In genomic region chr3:28348637-28349396, GRCh38 we compare ENCODE assay signal across 8 cellular contexts. TPM values are rescaled to one million over a fixed set of nuclear protein-coding genes. Genes with fewer than 3 reads are reported as not detected.
DNase-seq lines count a peak whose midpoint lies in the region; ATAC-seq and TF ChIP-seq lines count a peak whose summit lies in the region.

Gene AZI2, minus strand, starts transcription at chr3:28348824. Its CDS starts 8,207 bp downstream, at chr3:28340617.
Gene ZCWPW2, plus strand, starts transcription at chr3:28348721. Its CDS starts 64,348 bp downstream, at chr3:28413069.

- H3K27me3 ChIP-seq in DOHH2 (ENCODE audit: control insufficient read depth, low read length) (no peaks in the 10 kb centered on the region), Peyer's patch (no peaks in the 10 kb centered on the region)
- no peaks in the 10 kb centered on the region for H3K27me3 ChIP-seq in naive thymus-derived CD4-positive, alpha-beta T cell (ENCODE audit: control insufficient read depth in 2 of 2, insufficient read depth in 2 of 2, low read length in 2 of 2)

- CTCF ChIA-PET in naive thymus-derived CD4-positive, alpha-beta T cell (lab: Charles Lee), result interaction anchor here (0.6 to 1.8 kb wide), 3 partner anchors 13 to 644 kb away, joined by 4 to 6 read pairs (median 5); no protein-coding TSS in a partner anchor

- peak within 1 kb of the TSS; percentile 96 for H3K4me3 ChIP-seq in DOHH2 (ENCODE audit: low read length)
- peak within 1 kb of the TSS; percentile 71 to 90 (median 78) for H3K4me3 ChIP-seq in Peyer's patch
- H3K4me3 ChIP-seq in naive thymus-derived CD4-positive, alpha-beta T cell (ENCODE audit: low read length), result peak within 1 kb of the TSS; percentile 93

- H3K27ac ChIP-seq in DOHH2 (ENCODE audit: low read depth, low read length), result peak within 1 kb of the TSS; percentile 55
- peak within 1 kb of the TSS; percentile 95 for H3K27ac ChIP-seq in KOPT-K1 (ENCODE audit: low read depth, low read length, poor library complexity, severe bottlenecking)
- H3K27ac ChIP-seq in Peyer's patch, result peak within 1 kb of the TSS; percentile 93 to 96 (median 95)
- peak within 1 kb of the TSS; percentile 92 for H3K27ac ChIP-seq in naive thymus-derived CD4-positive, alpha-beta T cell (ENCODE audit: low read depth, low read length)

- peak; percentile 52 to 83 for TF ChIP-seq POLR2A in Peyer's patch (IDR thresholded peaks at IDR 0.05)

- TF ChIP-seq CTCF in DOHH2 (IDR thresholded peaks at IDR 0.05; ENCODE audit: low read depth, low read length, poor library complexity, severe bottlenecking) (peak; percentile 58), Peyer's patch (IDR thresholded peaks at IDR 0.05) (peak in 1 of 6 experiments; percentile 23)

- H3K36me3 Mint-ChIP-seq in activated T-helper 1 cell treated with anti-CD3 and anti-CD28 coated beads, Interleukin-12 subunit alpha, Interleukin-12 subunit beta, Interleukin-2, Interleukin-4 antibody, amounts not matched to agents 30 ng/mL and 10 ng/mL and 1 ng/mL, durations not matched to agents 14 hours and 24 hours and 36 hours (ENCODE audit: low read depth), result peaks cover 19% of the 10 kb centered on the region
- peaks cover 0 to 30% (median 16%) of the 10 kb centered on the region in 5 donors for H3K36me3 Mint-ChIP-seq in naive thymus-derived CD4-positive, alpha-beta T cell
- peaks cover 14 to 15% of the 10 kb centered on the region in 2 donors for H3K36me3 Mint-ChIP-seq in stimulated activated naive B cell treated with anti-CD40 and anti-IgM and Interleukin-4, amounts not matched to agents 10 μg/mL and 1 μg/mL and 100 μg/mL, for 72 hours

- H3K4me1 ChIP-seq in DOHH2 (ENCODE audit: control insufficient read depth, low read length), result peaks cover 37% of the 10 kb centered on the region
- peaks cover 0 to 30% (median 0%) of the 10 kb centered on the region in 4 donors for H3K4me1 ChIP-seq in Peyer's patch
- H3K4me1 ChIP-seq in naive thymus-derived CD4-positive, alpha-beta T cell (ENCODE audit: control insufficient read depth in 2 of 2, insufficient read depth in 2 of 2, low read length in 2 of 2), result peaks cover 35 to 39% of the 10 kb centered on the region in 2 donors

- H3K9me2 ChIP-seq in DOHH2 (replicated peaks; ENCODE audit: control insufficient read depth, low read length), result no peaks in the 10 kb centered on the region

- H3K9me3 Mint-ChIP-seq in activated T-helper 1 cell treated with anti-CD3 and anti-CD28 coated beads, Interleukin-12 subunit alpha, Interleukin-12 subunit beta, Interleukin-2, Interleukin-4 antibody, amounts not matched to agents 30 ng/mL and 10 ng/mL and 1 ng/mL, durations not matched to agents 14 hours and 24 hours and 36 hours, result peaks cover 14% of the 10 kb centered on the region
- H3K9me3 Mint-ChIP-seq in naive thymus-derived CD4-positive, alpha-beta T cell, result peaks cover 0 to 20% (median 6%) of the 10 kb centered on the region in 11 donors
- peaks cover 2 to 4% of the 10 kb centered on the region in 2 donors for H3K9me3 Mint-ChIP-seq in stimulated activated naive B cell treated with anti-CD40 and anti-IgM and Interleukin-4, amounts not matched to agents 10 μg/mL and 1 μg/mL and 100 μg/mL, for 72 hours

- peak within 1 kb of the TSS; percentile 98 for H3K4me3 Mint-ChIP-seq in activated T-helper 1 cell treated with anti-CD3 and anti-CD28 coated beads, Interleukin-12 subunit alpha, Interleukin-12 subunit beta, Interleukin-2, Interleukin-4 antibody, amounts not matched to agents 30 ng/mL and 10 ng/mL and 1 ng/mL, durations not matched to agents 14 hours and 24 hours and 36 hours
- H3K4me3 Mint-ChIP-seq in naive thymus-derived CD4-positive, alpha-beta T cell, result peak within 1 kb of the TSS; percentile 88 to 99 (median 94)
- H3K4me3 Mint-ChIP-seq in stimulated activated naive B cell treated with anti-CD40 and anti-IgM and Interleukin-4, amounts not matched to agents 10 μg/mL and 1 μg/mL and 100 μg/mL, for 72 hours, result peak within 1 kb of the TSS; percentile 97 to 98

- H3F3A ChIP-seq in DOHH2 (ENCODE audit: control insufficient read depth, insufficient read depth), result 0 out of 2 replicates have a peak, but pooled peaks cover 2% of the 10 kb centered on the region

- DNase-seq in Peyer's patch, result peak; percentile 90 to 97 (median 96)
- DNase-seq in activated T-helper 1 cell treated with anti-CD3 and anti-CD28 coated beads, Interleukin-12 subunit alpha, Interleukin-12 subunit beta, Interleukin-2, Interleukin-4 antibody, amounts not matched to agents 30 ng/mL and 10 ng/mL and 1 ng/mL, durations not matched to agents 14 hours and 24 hours and 36 hours (ENCODE audit: low spot score), result peak; percentile 90
- DNase-seq in fibroblast of gingiva (ENCODE audit: low read depth), result peak; percentile 97
- DNase-seq in naive thymus-derived CD4-positive, alpha-beta T cell, result peak; percentile 88 to 93 (median 92)
- DNase-seq in stimulated activated naive B cell treated with anti-CD40 and anti-IgM and Interleukin-4, amounts not matched to agents 10 μg/mL and 1 μg/mL and 100 μg/mL, for 72 hours, result peak; percentile 91

- H3K9me3 ChIP-seq in DOHH2 (ENCODE audit: control insufficient read depth, insufficient read depth, low read length), result no peaks in the 10 kb centered on the region
- H3K9me3 ChIP-seq in KOPT-K1 (ENCODE audit: insufficient read depth, low read length, poor library complexity, severe bottlenecking), result peaks cover 21% of the 10 kb centered on the region
- no peaks in the 10 kb centered on the region for H3K9me3 ChIP-seq in Peyer's patch
- H3K9me3 ChIP-seq in naive thymus-derived CD4-positive, alpha-beta T cell (ENCODE audit: control insufficient read depth in 2 of 3, low read length in 3 of 3), result peaks cover 0 to under 1% (median 0%) of the 10 kb centered on the region in 3 experiments

- peak within 1 kb of the TSS; percentile 98 for H3K27ac Mint-ChIP-seq in activated T-helper 1 cell treated with anti-CD3 and anti-CD28 coated beads, Interleukin-12 subunit alpha, Interleukin-12 subunit beta, Interleukin-2, Interleukin-4 antibody, amounts not matched to agents 30 ng/mL and 10 ng/mL and 1 ng/mL, durations not matched to agents 14 hours and 24 hours and 36 hours
- H3K27ac Mint-ChIP-seq in naive thymus-derived CD4-positive, alpha-beta T cell, result peak within 1 kb of the TSS; percentile 96 to 100 (median 98)
- H3K27ac Mint-ChIP-seq in stimulated activated naive B cell treated with anti-CD40 and anti-IgM and Interleukin-4, amounts not matched to agents 10 μg/mL and 1 μg/mL and 100 μg/mL, for 72 hours, result peak within 1 kb of the TSS; percentile 99

- no peaks in the 10 kb centered on the region for H4K20me1 ChIP-seq in DOHH2 (ENCODE audit: control insufficient read depth, insufficient read depth, low read depth, low read length)

- H3K4me2 ChIP-seq in DOHH2 (ENCODE audit: low read length), result peak within 1 kb of the TSS; percentile 86

- H3K27me3 Mint-ChIP-seq in activated T-helper 1 cell treated with anti-CD3 and anti-CD28 coated beads, Interleukin-12 subunit alpha, Interleukin-12 subunit beta, Interleukin-2, Interleukin-4 antibody, amounts not matched to agents 30 ng/mL and 10 ng/mL and 1 ng/mL, durations not matched to agents 14 hours and 24 hours and 36 hours (ENCODE audit: insufficient read depth), result no peaks in the 10 kb centered on the region
- H3K27me3 Mint-ChIP-seq in naive thymus-derived CD4-positive, alpha-beta T cell, result no peaks in the 10 kb centered on the region
- no peaks in the 10 kb centered on the region for H3K27me3 Mint-ChIP-seq in stimulated activated naive B cell treated with anti-CD40 and anti-IgM and Interleukin-4, amounts not matched to agents 10 μg/mL and 1 μg/mL and 100 μg/mL, for 72 hours

- peak; percentile 85 for ATAC-seq in GM21786 (IDR thresholded peaks at IDR 0.05; ENCODE audit: unreplicated experiment)
- ATAC-seq in naive thymus-derived CD4-positive, alpha-beta T cell, result peak; percentile 92
- peak; percentile 93 to 94 for ATAC-seq in stimulated activated naive B cell treated with anti-CD40 and anti-IgM and Interleukin-4, amounts not matched to agents 10 μg/mL and 1 μg/mL and 100 μg/mL, for 72 hours (replicated peaks)

- peaks cover 2% of the 10 kb centered on the region; the same call in 1 of the 2 replicates for H3K36me3 ChIP-seq in DOHH2 (ENCODE audit: control insufficient read depth, low read length)
- peaks cover 8% of the 10 kb centered on the region; the same call in 1 of the 2 replicates for H3K36me3 ChIP-seq in KOPT-K1 (ENCODE audit: insufficient read depth, low read length)
- no peaks in the 10 kb centered on the region for H3K36me3 ChIP-seq in Peyer's patch
- H3K36me3 ChIP-seq in naive thymus-derived CD4-positive, alpha-beta T cell (ENCODE audit: control insufficient read depth in 2 of 3, insufficient read depth in 3 of 3, low read length in 3 of 3), result peaks cover 0 to 5% (median 0%) of the 10 kb centered on the region in 3 experiments

- peaks cover 47% of the 10 kb centered on the region for H3K79me2 ChIP-seq in DOHH2 (ENCODE audit: control insufficient read depth, low read length)

- H3K4me1 Mint-ChIP-seq in activated T-helper 1 cell treated with anti-CD3 and anti-CD28 coated beads, Interleukin-12 subunit alpha, Interleukin-12 subunit beta, Interleukin-2, Interleukin-4 antibody, amounts not matched to agents 30 ng/mL and 10 ng/mL and 1 ng/mL, durations not matched to agents 14 hours and 24 hours and 36 hours (ENCODE audit: low read depth), result peaks cover 66% of the 10 kb centered on the region
- peaks cover 30 to 70% (median 57%) of the 10 kb centered on the region in 7 donors for H3K4me1 Mint-ChIP-seq in naive thymus-derived CD4-positive, alpha-beta T cell
- H3K4me1 Mint-ChIP-seq in stimulated activated naive B cell treated with anti-CD40 and anti-IgM and Interleukin-4, amounts not matched to agents 10 μg/mL and 1 μg/mL and 100 μg/mL, for 72 hours, result peaks cover 6 to 28% of the 10 kb centered on the region in 2 donors

- intact Hi-C loops in activated T-helper 1 cell treated with anti-CD3 and anti-CD28 coated beads, Interleukin-12 subunit alpha, Interleukin-12 subunit beta, Interleukin-2, Interleukin-4 antibody, amounts not matched to agents 30 ng/mL and 10 ng/mL and 1 ng/mL, durations not matched to agents 14 hours and 24 hours and 36 hours (cut with micrococcal nuclease), result loop anchor here (1.0 to 10.0 kb wide), 11 partner anchors 23 to 1998 kb away; partner anchors contain the start of genes CMC1, NEK10, RBMS3 and SLC4A7
- intact Hi-C loops in naive thymus-derived CD4-positive, alpha-beta T cell (cut with micrococcal nuclease), result loop anchor here (1.0 to 5.0 kb wide), 10 partner anchors 23 to 980 kb away; partner anchors contain the start of genes CMC1 (in 2 of the 2), NEK10 (in 2 of the 2), SLC4A7 (in 2 of the 2) and EOMES (in 1 of the 2)

- POLR2A ChIA-PET in naive thymus-derived CD4-positive, alpha-beta T cell (lab: Charles Lee), result interaction anchor here (0.7 to 3.7 kb wide), 14 partner anchors 9 to 869 kb away, joined by 3 to 23 read pairs (median 4); partner anchors contain the start of genes CMC1, EOMES and SLC4A7

RNA-seq across cellular contexts. Expression of gene AZI2, which starts in this region (rescaled TPM):
- 100 to 1,000 TPM in 1 of 4 donors, 10 to 100 TPM in 3; 37.8 to 139 (median 49.4) TPM for total RNA-seq in Peyer's patch
- 43.7 and 44.8 TPM in 2 replicates for total RNA-seq in activated T-helper 1 cell treated with anti-CD3 and anti-CD28 coated beads, Interleukin-12 subunit alpha, Interleukin-12 subunit beta, Interleukin-2, Interleukin-4 antibody, amounts not matched to agents 30 ng/mL and 10 ng/mL and 1 ng/mL, durations not matched to agents 14 hours and 24 hours and 36 hours
- total RNA-seq in naive thymus-derived CD4-positive, alpha-beta T cell, result 10 to 100 TPM; 39.7 to 54.0 (median 41.2) TPM
- 10 to 100 TPM; 39.2 to 53.6 TPM for polyA plus RNA-seq in naive thymus-derived CD4-positive, alpha-beta T cell

RNA-seq across cellular contexts. Expression of gene ZCWPW2, which starts in this region (rescaled TPM):
- total RNA-seq in Peyer's patch, result not detected
- total RNA-seq in activated T-helper 1 cell treated with anti-CD3 and anti-CD28 coated beads, Interleukin-12 subunit alpha, Interleukin-12 subunit beta, Interleukin-2, Interleukin-4 antibody, amounts not matched to agents 30 ng/mL and 10 ng/mL and 1 ng/mL, durations not matched to agents 14 hours and 24 hours and 36 hours, result 0.24 TPM in 1 of 2 replicates, not detected in the other
- 1 to 10 TPM in 2 of 5 experiments, under 1 TPM in 3; 0.56 to 1.3 (median 0.81) TPM for total RNA-seq in naive thymus-derived CD4-positive, alpha-beta T cell
- under 1 TPM; 0.67 to 0.78 TPM for polyA plus RNA-seq in naive thymus-derived CD4-positive, alpha-beta T cell

Comparison
In these comparisons a context has a peak if more than half of its experiments do, and no peak if none do; other contexts are left out.
1. Peak in every context shown above with its lines: DNase-seq, ATAC-seq, H3K4me3 ChIP-seq and H3K27ac ChIP-seq.